ENCODE assay signal across 8 cellular contexts in the genomic region with DNA sequence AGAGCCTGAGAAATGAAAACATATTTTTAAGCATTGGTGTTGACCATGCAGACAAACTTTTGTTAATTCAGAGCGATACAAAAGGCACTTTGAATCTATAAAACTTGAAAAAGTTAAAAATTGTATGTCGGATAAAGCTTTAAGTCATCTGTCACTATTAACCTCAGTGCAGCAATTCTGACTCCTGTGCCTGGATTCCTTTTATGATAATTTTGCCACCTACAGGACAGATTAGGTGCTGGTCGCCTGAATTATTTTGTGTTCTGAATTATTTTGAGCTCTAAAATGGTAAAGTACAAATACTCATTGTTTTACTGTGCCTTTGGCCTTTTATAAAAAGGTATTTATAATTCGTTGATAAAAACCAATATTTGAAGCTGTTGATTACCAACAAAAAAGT. TPM values are rescaled to one million over a fixed set of nuclear protein-coding genes. Genes with fewer than 3 reads are reported as not detected.
DNase-seq lines count a peak whose midpoint lies in the region; ATAC-seq and TF ChIP-seq lines count a peak whose summit lies in the region.

No MANE protein-coding gene starts in this region.

- no peak overlapping the region for H3K4me3 Mint-ChIP-seq in naive B cell

- H3K9me3 Mint-ChIP-seq in naive B cell = no peaks in the 10 kb centered on the region

- TF ChIP-seq CTCF in body of pancreas (IDR thresholded peaks at IDR 0.05) (peak in 6 of 7 experiments; percentile 21 to 50 (median 41)), vagina (IDR thresholded peaks at IDR 0.05) (peak in 1 of 3 experiments; percentile 11)

- H3K4me3 ChIP-seq in body of pancreas = no peak overlapping the region
- no peak overlapping the region for H3K4me3 ChIP-seq in vagina

- DNase-seq in NCI-H2227 (lab: John Stamatoyannopoulos, UW; ENCODE audit: unreplicated experiment) (peak; percentile 11), NCI-H2227 treated with DMSO at 0.1 percent for 48 hours (lab: John Stamatoyannopoulos, UW) (no peak), body of pancreas (no peak), naive B cell (peak; percentile 24), vagina (ENCODE audit: extremely low spot score in 2 of 2) (no peak)

- TF ChIP-seq POLR2A in body of pancreas (IDR thresholded peaks at IDR 0.05) (no peak), vagina (IDR thresholded peaks at IDR 0.05) (no peak)

- no peaks in the 10 kb centered on the region for H3K27me3 ChIP-seq in body of pancreas
- H3K27me3 ChIP-seq in vagina = no peaks in the 10 kb centered on the region

- intact Hi-C loops in body of pancreas (cut with DNase I) (no loop called here), vagina (cut with DNase I) (no loop called here)

- no peak overlapping the region for H3K27ac Mint-ChIP-seq in naive B cell

- H3K9me3 ChIP-seq in body of pancreas (no peaks in the 10 kb centered on the region), vagina (no peaks in the 10 kb centered on the region)

- no peaks in the 10 kb centered on the region for H3K36me3 ChIP-seq in body of pancreas (replicated peaks in 1 of 2; ENCODE audit: insufficient read depth in 1 of 2, low read depth in 2 of 2)
- H3K36me3 ChIP-seq in vagina = no peaks in the 10 kb centered on the region

- H3K4me1 Mint-ChIP-seq in naive B cell = peaks cover 0 to 3% (median 0%) of the 10 kb centered on the region in 3 donors

- H3K27me3 Mint-ChIP-seq in naive B cell = no peaks in the 10 kb centered on the region

- H3K36me3 Mint-ChIP-seq in naive B cell = peaks cover 8 to 12% of the 10 kb centered on the region in 2 donors

- H3K27ac ChIP-seq in body of pancreas (no peak overlapping the region), vagina (no peak overlapping the region)

- no peaks in the 10 kb centered on the region for H3K4me1 ChIP-seq in body of pancreas
- H3K4me1 ChIP-seq in vagina = no peaks in the 10 kb centered on the region

- WGBS in body of pancreas, 2 donors = 31 to 34% methylated on average over 4 of the region's 4 CpGs

- peak; percentile 61 for ATAC-seq in HG03378 (IDR thresholded peaks at IDR 0.05; ENCODE audit: unreplicated experiment)
- no peak for ATAC-seq in body of pancreas
- ATAC-seq in naive B cell (ENCODE audit: low read depth in 2 of 2) = peak; percentile 63 to 73
- ATAC-seq in GM19035 (IDR thresholded peaks at IDR 0.05; ENCODE audit: unreplicated experiment) = no peak
- ATAC-seq in HG03520 (IDR thresholded peaks at IDR 0.05; ENCODE audit: unreplicated experiment) = no peak

RNA-seq across cellular contexts. Expression of a gene that starts 19.4 kb away (rescaled TPM):
- total RNA-seq in body of pancreas (10 to 100 TPM in 1 of 2 donors, 1 to 10 TPM in 1; 5.3 to 10.4 TPM), vagina (15.7 TPM)
- 10 to 100 TPM; 53.3 to 76.0 (median 60.5) TPM for polyA plus RNA-seq in naive B cell (ENCODE audit: low read depth in 6 of 6)

RNA-seq across cellular contexts. Expression of a gene that starts 53.7 kb away (rescaled TPM):
- total RNA-seq in body of pancreas = 1 to 10 TPM; 2.6 to 4.9 TPM
- polyA plus RNA-seq in naive B cell (ENCODE audit: low read depth in 6 of 6) = 10 to 100 TPM in 5 of 6 donors, 1 to 10 TPM in 1; 8.9 to 21.2 (median 17.9) TPM
- total RNA-seq in vagina = 3.7 TPM

Comparison
In these comparisons a context has a peak if more than half of its experiments do, and no peak if none do; other contexts are left out.
1. DNase-seq: peak in NCI-H2227 (single experiment) and naive B cell (single experiment); none in NCI-H2227 treated with DMSO at 0.1 percent for 48 hours (single experiment), body of pancreas (0 of 4) and vagina (0 of 2).
2. ATAC-seq: peak in HG03378 (single experiment) and naive B cell (2 of 2); none in body of pancreas (single experiment), GM19035 (single experiment) and HG03520 (single experiment).